In the genomic region with DNA sequence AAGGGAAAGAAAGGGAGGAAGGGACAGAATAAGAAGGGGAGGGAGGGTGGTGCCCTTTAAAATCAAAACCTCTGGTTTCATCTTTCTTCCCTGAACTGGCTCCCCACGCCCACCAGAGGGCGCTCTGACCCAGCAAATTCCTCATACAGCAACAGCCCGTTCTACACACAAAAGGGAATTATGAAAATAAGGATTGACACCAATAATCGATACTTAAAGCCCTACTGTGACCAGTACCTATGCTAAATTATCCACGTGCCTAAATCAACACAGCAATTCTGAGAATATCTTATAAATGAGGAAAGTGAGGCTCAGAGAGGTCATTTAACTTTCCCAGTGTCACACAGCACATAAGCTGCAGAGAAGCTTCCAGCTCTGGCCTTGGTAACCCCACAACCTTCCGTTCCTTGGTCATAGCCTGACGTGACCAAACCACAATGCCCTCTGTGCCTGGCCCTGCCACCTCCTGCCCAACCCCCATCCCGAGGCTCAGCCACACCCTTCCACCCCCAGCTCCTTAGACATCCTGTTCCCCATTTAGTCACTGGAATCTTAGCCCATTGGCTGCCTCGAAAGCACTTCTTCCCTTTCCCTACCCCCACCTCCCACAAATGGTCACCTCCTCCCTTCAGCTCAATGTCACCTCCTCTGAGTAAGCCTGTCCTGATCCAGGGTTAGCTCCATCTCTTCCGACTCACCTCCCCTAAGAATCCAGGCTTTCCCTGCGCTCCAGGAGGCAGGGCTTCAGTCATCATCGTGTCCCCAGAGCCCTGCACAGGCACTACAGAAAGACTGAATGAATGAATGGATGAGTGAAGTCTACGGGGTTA, we compare ENCODE assay signal across 8 cellular contexts. TPM values are rescaled to one million over a fixed set of nuclear protein-coding genes. Genes with fewer than 3 reads are reported as not detected.
DNase-seq lines count a peak whose midpoint lies in the region; ATAC-seq, FAIRE-seq and TF ChIP-seq lines count a peak whose summit lies in the region.

No MANE protein-coding gene starts in this region.

- no peak for FAIRE-seq in pancreas (lab: Jason Lieb, UNC)

- no peak overlapping the region for H3K4me3 ChIP-seq in pancreas
- no peak overlapping the region for H3K4me3 ChIP-seq in upper lobe of right lung

- intact Hi-C loops in pancreas (cut with DNase I) (loop anchor here in 1 of 3 donors (10.0 kb wide), 1 partner anchor 135 kb away; a partner anchor contains a TSS), upper lobe of right lung (cut with DNase I) (no loop called here)

- no peaks in the 10 kb centered on the region for H3K36me3 Mint-ChIP-seq in activated T-helper 17 cell treated with anti-CD3 and anti-CD28 coated beads, Interleukin-2, amount 50 U/mL, for 72 hours (ENCODE audit: low read depth)

- H3K4me1 ChIP-seq in pancreas (no peaks in the 10 kb centered on the region), upper lobe of right lung (no peaks in the 10 kb centered on the region)

- H3K27me3 ChIP-seq in pancreas (no peaks in the 10 kb centered on the region), upper lobe of right lung (no peaks in the 10 kb centered on the region)

- peak; percentile 80 for ATAC-seq in activated T-helper 17 cell treated with anti-CD3 and anti-CD28 coated beads, Interleukin-2, amount 50 U/mL, for 72 hours (replicated peaks)
- ATAC-seq in pancreas: peak; percentile 70 to 88 (median 84)
- ATAC-seq in upper lobe of right lung: peak; percentile 95
- no peak for ATAC-seq in GM19351 (IDR thresholded peaks at IDR 0.05; ENCODE audit: unreplicated experiment)

- H3K27ac Mint-ChIP-seq in activated T-helper 17 cell treated with anti-CD3 and anti-CD28 coated beads, Interleukin-2, amount 50 U/mL, for 72 hours: peak overlapping the region; percentile 69

- H3K36me3 ChIP-seq in pancreas (no peaks in the 10 kb centered on the region), upper lobe of right lung (no peaks in the 10 kb centered on the region)

- DNase-seq in D341Med (ENCODE audit: low spot score): peak; percentile 83
- peak; percentile 67 for DNase-seq in HuH-7 (ENCODE audit: low spot score)
- DNase-seq in RWPE1 (ENCODE audit: low spot score): peak; percentile 70
- DNase-seq in fibroblast of the conjunctiva (ENCODE audit: low read depth): peak; percentile 44
- DNase-seq in pancreas: peak in 5 of 6 donors; percentile 37 to 89 (median 72)
- peak; percentile 88 for DNase-seq in upper lobe of right lung

- 6% methylated on average over 13 of the region's 13 CpGs for WGBS in pancreas, 2 donors

- H3K9me3 ChIP-seq in pancreas (no peaks in the 10 kb centered on the region), upper lobe of right lung (no peaks in the 10 kb centered on the region)

- peak overlapping the region; percentile 48 for H3K4me3 Mint-ChIP-seq in activated T-helper 17 cell treated with anti-CD3 and anti-CD28 coated beads, Interleukin-2, amount 50 U/mL, for 72 hours

- peak; percentile 88 for TF ChIP-seq CTCF in RWPE1 (conservative IDR thresholded peaks at IDR 0.05; ENCODE audit: low read depth)
- peak; percentile 87 to 94 (median 90) for TF ChIP-seq CTCF in pancreas (IDR thresholded peaks at IDR 0.05)
- peak; percentile 99 for TF ChIP-seq CTCF in upper lobe of right lung (IDR thresholded peaks at IDR 0.05)

- POLR2A ChIA-PET in RWPE1 (lab: Yijun Ruan, JAX; ENCODE audit: low non-redundant PET): interaction anchor here (0.5 kb wide), 1 partner anchor 35 kb away, joined by 3 read pairs; no protein-coding TSS in a partner anchor

- no peaks in the 10 kb centered on the region for H3K27me3 Mint-ChIP-seq in activated T-helper 17 cell treated with anti-CD3 and anti-CD28 coated beads, Interleukin-2, amount 50 U/mL, for 72 hours

- peaks cover 11% of the 10 kb centered on the region for H3K4me1 Mint-ChIP-seq in activated T-helper 17 cell treated with anti-CD3 and anti-CD28 coated beads, Interleukin-2, amount 50 U/mL, for 72 hours

- CTCF ChIA-PET in RWPE1 (lab: Yijun Ruan, JAX): interaction anchor here (0.6 to 1.6 kb wide), 9 partner anchors 9 to 668 kb away, joined by 3 to 8 read pairs (median 4); no protein-coding TSS in a partner anchor

- H3K27ac ChIP-seq in RWPE1 (no peak overlapping the region; the same call in 1 of the 2 replicates), pancreas (no peak overlapping the region), upper lobe of right lung (peak overlapping the region; percentile 58)

- no peaks in the 10 kb centered on the region for H3K9me3 Mint-ChIP-seq in activated T-helper 17 cell treated with anti-CD3 and anti-CD28 coated beads, Interleukin-2, amount 50 U/mL, for 72 hours

RNA-seq across cellular contexts. Expression of a gene that starts 34.2 kb away (rescaled TPM):
- total RNA-seq in activated T-helper 17 cell treated with anti-CD3 and anti-CD28 coated beads, Interleukin-2, amount 50 U/mL, for 72 hours: under 1 TPM in 1 of 2 donors, not detected in 1; 0.08 TPM
- total RNA-seq in pancreas: 1 to 10 TPM in 2 of 6 donors, under 1 TPM in 4; 0.47 to 1.4 (median 0.68) TPM
- 1 to 10 TPM; 1.1 to 1.2 TPM for polyA plus RNA-seq in pancreas
- total RNA-seq in upper lobe of right lung: 1.9 TPM

RNA-seq across cellular contexts. Expression of a gene that starts 58.5 kb away (rescaled TPM):
- not detected for total RNA-seq in activated T-helper 17 cell treated with anti-CD3 and anti-CD28 coated beads, Interleukin-2, amount 50 U/mL, for 72 hours
- total RNA-seq in pancreas (1 to 10 TPM; 2.4 to 8.0 (median 5.8) TPM), upper lobe of right lung (1.8 TPM)
- 1 to 10 TPM; 2.4 to 8.9 TPM for polyA plus RNA-seq in pancreas
